ENCODE assay signal across 8 cellular contexts in genomic region chr11:12280838-12281565, GRCh38.
DNase-seq lines count a peak whose midpoint lies in the region; ATAC-seq and TF ChIP-seq lines count a peak whose summit lies in the region.
"Had no signal": no experiment of that assay in that cellular context is flagged by ENCODE, and none has a peak within 500 bp of the region (broad histone marks: within the 10 kb centered on the region; RNA-seq: fewer than 3 reads in every experiment).

No MANE protein-coding gene starts in this region.

- TF ChIP-seq POLR2A in spleen (IDR thresholded peaks at IDR 0.05) = no peak

- POLR2A ChIA-PET in Panc1 (lab: Charles Lee) = no interaction called here

- ATAC-seq in Panc1 = no peak
- no peak for ATAC-seq in foreskin keratinocyte

- peak; percentile 54 for DNase-seq in ELR (ENCODE audit: low read depth)
- DNase-seq in Panc1 (ENCODE audit: low read depth, low spot score) = no peak
- DNase-seq in epithelial cell of esophagus (ENCODE audit: low read depth) = peak; percentile 52
- DNase-seq in stimulated activated CD4-positive, alpha-beta T cell treated with anti-CD3 and anti-CD28 coated beads, Interleukin-2, amount 100 ng/mL, for 4 hours (ENCODE audit: low read depth) = peak; percentile 21
- DNase-seq in spleen = no peak
- DNase-seq in foreskin keratinocyte = no peak
- DNase-seq in NCI-H524 treated with DMSO at 0.1 percent for 48 hours (lab: John Stamatoyannopoulos, UW) = no peak
- DNase-seq: cortex of kidney had no signal

- WGBS in spleen, 5 donors = 76 to 89% (median 87%) methylated on average over 10 to 15 of the region's 15 CpGs

- H3K27me3 ChIP-seq in Panc1 (ENCODE audit: control insufficient read depth, insufficient read depth, low read length) = no peaks in the 10 kb centered on the region
- peaks cover 0 to 10% (median 0%) of the 10 kb centered on the region in 7 donors for H3K27me3 ChIP-seq in spleen (replicated peaks in 1 of 7)
- no peaks in the 10 kb centered on the region for H3K27me3 ChIP-seq in foreskin keratinocyte

- CTCF ChIA-PET in Panc1 (lab: Charles Lee) = interaction anchor here (0.6 to 1.2 kb wide), 10 partner anchors 15 to 389 kb away, joined by 3 to 12 read pairs (median 3); no protein-coding TSS in a partner anchor

- in situ Hi-C loops in Panc1 (cut with HindIII; ENCODE audit: low pct_unique_long_range_greater_than_20kb, low sequenced_read_pairs) = no loop called here

- BruUV-seq in Panc1 (replicated peaks; lab: Mats Ljungman, UMichigan) = no TSS peak

- peak overlapping the region; percentile 56 for H3K27ac ChIP-seq in Panc1 (ENCODE audit: low read length)
- no peak overlapping the region for H3K27ac ChIP-seq in spleen
- no peak overlapping the region for H3K27ac ChIP-seq in foreskin keratinocyte

- H3K36me3 ChIP-seq in Panc1 (ENCODE audit: control insufficient read depth, insufficient read depth, low read length) (no peaks in the 10 kb centered on the region), spleen (no peaks in the 10 kb centered on the region)

- H3K4me1 ChIP-seq in Panc1 (ENCODE audit: control insufficient read depth, insufficient read depth, low read length) (peaks cover 18% of the 10 kb centered on the region), spleen (peaks cover 0 to 19% (median 6%) of the 10 kb centered on the region in 6 donors), foreskin keratinocyte (peaks cover 18% of the 10 kb centered on the region)

- no peak overlapping the region for H3K4me3 ChIP-seq in Panc1 (ENCODE audit: low read depth in 2 of 2, low read length in 2 of 2)
- no peak overlapping the region for H3K4me3 ChIP-seq in epithelial cell of esophagus (ENCODE audit: low read length)
- H3K4me3 ChIP-seq in spleen = no peak overlapping the region

- TF ChIP-seq CTCF in Panc1 (IDR thresholded peaks at IDR 0.05) = no peak
- no peak for TF ChIP-seq CTCF in epithelial cell of esophagus (IDR thresholded peaks at IDR 0.05; ENCODE audit: insufficient read depth, low read depth, low read length, missing control alignments)
- TF ChIP-seq CTCF in spleen (IDR thresholded peaks at IDR 0.05 in 8 of 11, conservative IDR thresholded peaks at IDR 0.05 in 3 of 11) = no peak
- no peak for TF ChIP-seq CTCF in foreskin keratinocyte (conservative IDR thresholded peaks at IDR 0.05)

- H3K9me3 ChIP-seq in Panc1 (ENCODE audit: control insufficient read depth, insufficient read depth, low read depth, low read length) (no peaks in the 10 kb centered on the region), spleen (no peaks in the 10 kb centered on the region)

- intact Hi-C loops in Panc1 (cut with micrococcal nuclease; ENCODE audit: unreplicated experiment) (loop anchor here (1.0 to 5.0 kb wide), 2 partner anchors 234 to 484 kb away; no protein-coding TSS in a partner anchor), spleen (cut with DNase I; ENCODE audit: low total_unique reads) (loop anchor here (2.0 to 10.0 kb wide), 2 partner anchors 234 to 486 kb away; no protein-coding TSS in a partner anchor)

Comparison
In these comparisons a context has a peak if more than half of its experiments do, and no peak if none do; other contexts are left out.
1. DNase-seq: peak in ELR (single experiment), epithelial cell of esophagus (single experiment) and stimulated activated CD4-positive, alpha-beta T cell treated with anti-CD3 and anti-CD28 coated beads, Interleukin-2, amount 100 ng/mL, for 4 hours (single experiment); none in Panc1 (single experiment), spleen (single experiment), foreskin keratinocyte (0 of 2) and NCI-H524 treated with DMSO at 0.1 percent for 48 hours (single experiment).